Comparison of ENCODE assay signal across 22 cellular contexts in genomic region chrX:137430984-137431475, GRCh38.
"Had no signal": no experiment of that assay in that cellular context is flagged by ENCODE, and none has a peak within 500 bp of the region (broad histone marks: within the 10 kb centered on the region; RNA-seq: fewer than 3 reads in every experiment).

No MANE protein-coding gene starts in this region.

- H3K27ac ChIP-seq: SK-N-MC, VCaP had no signal

- ATAC-seq: activated CD4-positive, alpha-beta T cell treated with anti-CD3 and anti-CD28 coated beads for 36 hours; K562 had no signal

- H3K4me3 ChIP-seq: K562, SK-N-MC had no signal

- DNase-seq: activated CD4-positive, alpha-beta memory T cell treated with anti-CD3 and anti-CD28 coated beads, Interleukin-2, amount 10 ng/mL, durations not matched to agents 7 days and 5 days; activated CD4-positive, alpha-beta T cell treated with anti-CD3 and anti-CD28 coated beads for 36 hours; activated CD4-positive, alpha-beta T cell treated with anti-CD3 and anti-CD28 coated beads, Interleukin-2, amount 50 U/mL, for 1 hour; activated CD8-positive, alpha-beta memory T cell treated with anti-CD3 and anti-CD28 coated beads, Interleukin-2, amount 50 U/mL, for 4 hours; activated effector memory CD4-positive, alpha-beta T cell treated with Interleukin-2 at 50 U/mL for 16 hours; activated naive CD4-positive, alpha-beta T cell; Karpas-422; MM.1S; NCI-H1105; NCI-H1436; NCI-H1694 treated with DMSO at 0.1 percent for 48 hours; NCI-H2029 treated with DMSO at 0.1 percent for 48 hours; NCI-H345; NCI-H510A; NCI-H526 treated with DMSO at 0.1 percent for 48 hours; NCI-H82; SIG-M5; T-helper 1 cell had no signal

- H3K9me3 Mint-ChIP-seq: activated CD4-positive, alpha-beta memory T cell treated with anti-CD3 and anti-CD28 coated beads, Interleukin-2, amount 10 ng/mL, durations not matched to agents 7 days and 5 days had no signal

- H3K27ac Mint-ChIP-seq: activated CD4-positive, alpha-beta memory T cell treated with anti-CD3 and anti-CD28 coated beads, Interleukin-2, amount 10 ng/mL, durations not matched to agents 7 days and 5 days; activated CD4-positive, alpha-beta T cell treated with anti-CD3 and anti-CD28 coated beads for 36 hours; activated naive CD8-positive, alpha-beta T cell had no signal

- FAIRE-seq: K562 had no signal

- H3K36me3 Mint-ChIP-seq: activated naive CD8-positive, alpha-beta T cell had no signal

- H3K4me3 Mint-ChIP-seq: activated CD4-positive, alpha-beta memory T cell treated with anti-CD3 and anti-CD28 coated beads, Interleukin-2, amount 10 ng/mL, durations not matched to agents 7 days and 5 days; activated CD4-positive, alpha-beta T cell treated with anti-CD3 and anti-CD28 coated beads for 36 hours; activated naive CD8-positive, alpha-beta T cell had no signal
